Comparison of ENCODE assay signal across 23 cellular contexts in genomic region chr3:180743813-180744212, GRCh38.
DNase-seq lines count a peak whose midpoint lies in the region; ATAC-seq and TF ChIP-seq lines count a peak whose summit lies in the region.
"Had no signal": no experiment of that assay in that cellular context is flagged by ENCODE, and none has a peak within 500 bp of the region (broad histone marks: within the 10 kb centered on the region; RNA-seq: fewer than 3 reads in every experiment).

No MANE protein-coding gene starts in this region.

- no peaks in the 10 kb centered on the region for H4K20me1 ChIP-seq in neural progenitor cell (ENCODE audit: low read depth)

- intact Hi-C loops in dorsolateral prefrontal cortex (cut with DNase I): no loop called here

- H3K4me3 Mint-ChIP-seq in neural progenitor cell: peak overlapping the region; percentile 8
- H3K4me3 Mint-ChIP-seq: activated CD4-positive, alpha-beta T cell treated with anti-CD3 and anti-CD28 coated beads, Interleukin-2, amount 10 ng/mL, durations not matched to agents 7 days and 5 days; activated T-cell treated with anti-CD3 and anti-CD28 coated beads, Interleukin-2, amount 50 U/mL, for 4 hours; memory B cell had no signal

- peak overlapping the region; percentile 29 for H3K27ac ChIP-seq in HUES48 (ENCODE audit: low read depth, low read length)
- H3K27ac ChIP-seq in dorsolateral prefrontal cortex: no peak overlapping the region
- H3K27ac ChIP-seq in neural progenitor cell: peak overlapping the region; percentile 81
- H3K27ac ChIP-seq: adrenal gland, esophagus muscularis mucosa, skin epidermis, transverse colon had no signal

- TF ChIP-seq CTCF in dorsolateral prefrontal cortex (IDR thresholded peaks at IDR 0.05 in 54 of 56, conservative IDR thresholded peaks at IDR 0.05 in 2 of 56; ENCODE audit: low read depth in 1 of 56, partially characterized antibody in 56 of 56): no peak
- no peak for TF ChIP-seq CTCF in neural progenitor cell (IDR thresholded peaks at IDR 0.05)

- H3K36me3 ChIP-seq in HUES48 (ENCODE audit: control insufficient read depth, insufficient read depth, low read length) (no peaks in the 10 kb centered on the region), neural progenitor cell (no peaks in the 10 kb centered on the region)
- H3K36me3 ChIP-seq: adrenal gland, esophagus muscularis mucosa, transverse colon had no signal

- H3K4me1 ChIP-seq in HUES48 (ENCODE audit: control insufficient read depth, insufficient read depth, low read length): peaks cover 29% of the 10 kb centered on the region
- H3K4me1 ChIP-seq in neural progenitor cell: peaks cover 78% of the 10 kb centered on the region
- H3K4me1 ChIP-seq: adrenal gland, esophagus muscularis mucosa, transverse colon had no signal

- H3K9me3 ChIP-seq in HUES48 (ENCODE audit: control insufficient read depth, insufficient read depth, low read length): no peaks in the 10 kb centered on the region
- no peaks in the 10 kb centered on the region for H3K9me3 ChIP-seq in neural progenitor cell (ENCODE audit: low read depth)
- H3K9me3 ChIP-seq: adrenal gland, esophagus muscularis mucosa, transverse colon had no signal

- H3F3A ChIP-seq in neural progenitor cell (ENCODE audit: low read depth): peaks cover 37% of the 10 kb centered on the region

- no peaks in the 10 kb centered on the region for H3K36me3 Mint-ChIP-seq in neural progenitor cell
- H3K36me3 Mint-ChIP-seq: memory B cell had no signal

- H3K4me3 ChIP-seq in HUES48 (ENCODE audit: low read depth, low read length): no peak overlapping the region
- H3K4me3 ChIP-seq in dorsolateral prefrontal cortex: peak overlapping the region in 54 of 59 donors; percentile 1 to 60 (median 36)
- H3K4me3 ChIP-seq in neural progenitor cell: peak overlapping the region; percentile 23
- H3K4me3 ChIP-seq: adrenal gland, esophagus muscularis mucosa, skin epidermis, transverse colon had no signal

- no peak for ATAC-seq in GM19023 (IDR thresholded peaks at IDR 0.05; ENCODE audit: unreplicated experiment)
- ATAC-seq: activated T-cell treated with anti-CD3 and anti-CD28 coated beads, Interleukin-2, amount 50 U/mL, for 4 hours; HCT116; left colon had no signal

- peak overlapping the region; percentile 61 for H3K4me2 ChIP-seq in neural progenitor cell

- H3K4me1 Mint-ChIP-seq in neural progenitor cell: peaks cover 47% of the 10 kb centered on the region
- H3K4me1 Mint-ChIP-seq: activated CD4-positive, alpha-beta T cell treated with anti-CD3 and anti-CD28 coated beads, Interleukin-2, amount 10 ng/mL, durations not matched to agents 7 days and 5 days; memory B cell had no signal

- peak overlapping the region; percentile 8; the same call in 1 of the 2 replicates for H3K9ac ChIP-seq in HUES48 (ENCODE audit: low read depth, low read length)
- H3K9ac ChIP-seq in neural progenitor cell: no peak overlapping the region

- peaks cover 5% of the 10 kb centered on the region for H3K27me3 Mint-ChIP-seq in neural progenitor cell (ENCODE audit: insufficient read depth, low read depth)

- peak overlapping the region; percentile 43 for H3K27ac Mint-ChIP-seq in neural progenitor cell
- H3K27ac Mint-ChIP-seq: activated CD4-positive, alpha-beta T cell treated with anti-CD3 and anti-CD28 coated beads, Interleukin-2, amount 10 ng/mL, durations not matched to agents 7 days and 5 days; memory B cell had no signal

- peak; percentile 4 for DNase-seq in Daoy (ENCODE audit: low read depth)
- no peak for DNase-seq in dorsolateral prefrontal cortex
- no peak for DNase-seq in neural progenitor cell (ENCODE audit: low spot score)
- no peak for DNase-seq in GM19238 (ENCODE audit: insufficient read length, low spot score)
- no peak for DNase-seq in NCI-H1048 (lab: John Stamatoyannopoulos, UW)
- DNase-seq: activated CD4-positive, alpha-beta T cell treated with anti-CD3 and anti-CD28 coated beads, Interleukin-2, amount 10 ng/mL, durations not matched to agents 7 days and 5 days; activated naive CD4-positive, alpha-beta T cell; activated T-cell treated with anti-CD3 and anti-CD28 coated beads, Interleukin-2, amount 50 U/mL, for 4 hours; adrenal gland; C1 segment of cervical spinal cord; cortex of kidney; DMS79; foreskin melanocyte; GF-D8; left colon; nucleus accumbens; transverse colon had no signal

- no peaks in the 10 kb centered on the region for H3K9me3 Mint-ChIP-seq in neural progenitor cell
- H3K9me3 Mint-ChIP-seq: activated CD4-positive, alpha-beta T cell treated with anti-CD3 and anti-CD28 coated beads, Interleukin-2, amount 10 ng/mL, durations not matched to agents 7 days and 5 days; activated T-cell treated with anti-CD3 and anti-CD28 coated beads, Interleukin-2, amount 50 U/mL, for 4 hours; memory B cell had no signal

- H3K79me2 ChIP-seq in neural progenitor cell (ENCODE audit: low read depth): no peaks in the 10 kb centered on the region

- H3K27me3 ChIP-seq in HUES48 (ENCODE audit: control insufficient read depth, insufficient read depth, low read length) (no peaks in the 10 kb centered on the region), dorsolateral prefrontal cortex (peaks cover 0 to 13% (median 0%) of the 10 kb centered on the region in 45 donors), neural progenitor cell (no peaks in the 10 kb centered on the region)
- H3K27me3 ChIP-seq: adrenal gland, transverse colon had no signal

- H2AFZ ChIP-seq in neural progenitor cell (replicated peaks): no peak overlapping the region

Comparison
In these comparisons a context has a peak if more than half of its experiments do, and no peak if none do; other contexts are left out.
1. H3K27ac ChIP-seq: peak in HUES48 (single experiment) and neural progenitor cell (single experiment); none in dorsolateral prefrontal cortex (0 of 59).